Comparison of ENCODE assay signal across 8 cellular contexts in genomic region chr3:13548696-13549512, GRCh38. TPM values are rescaled to one million over a fixed set of nuclear protein-coding genes. Genes with fewer than 3 reads are reported as not detected.
DNase-seq lines count a peak whose midpoint lies in the region; ATAC-seq lines count a peak whose summit lies in the region.

TSS of gene FBLN2 (plus strand) at chr3:13549125. CDS start at chr3:13570356, 21,231 bp downstream.

- peaks cover 25% of the 10 kb centered on the region for H3K4me1 Mint-ChIP-seq in T-helper 1 cell treated with Interleukin-12 subunit alpha and Interleukin-12 subunit beta and Interleukin-4 antibody, amounts not matched to agents 30 μg/mL and 1 μg/mL, for 36 hours (ENCODE audit: low read depth)
- H3K4me1 Mint-ChIP-seq in activated naive CD8-positive, alpha-beta T cell (ENCODE audit: low read depth), result peaks cover 59% of the 10 kb centered on the region

- no peaks in the 10 kb centered on the region for H3K9me3 Mint-ChIP-seq in T-helper 1 cell treated with Interleukin-12 subunit alpha and Interleukin-12 subunit beta and Interleukin-4 antibody, amounts not matched to agents 30 μg/mL and 1 μg/mL, for 36 hours
- no peaks in the 10 kb centered on the region for H3K9me3 Mint-ChIP-seq in activated naive CD8-positive, alpha-beta T cell (ENCODE audit: low read depth)

- H3K27ac Mint-ChIP-seq in T-helper 1 cell treated with Interleukin-12 subunit alpha and Interleukin-12 subunit beta and Interleukin-4 antibody, amounts not matched to agents 30 μg/mL and 1 μg/mL, for 36 hours, result no peak within 1 kb of the TSS
- peak within 1 kb of the TSS; percentile 91 for H3K27ac Mint-ChIP-seq in activated naive CD8-positive, alpha-beta T cell

- DNase-seq in T-helper 1 cell, result no peak
- DNase-seq in left ventricle myocardium superior, result peak; percentile 82
- DNase-seq in sciatic nerve (ENCODE audit: low spot score), result peak; percentile 81
- no peak for DNase-seq in KBM-7

- peak within 1 kb of the TSS; percentile 62 for H3K4me3 Mint-ChIP-seq in T-helper 1 cell treated with Interleukin-12 subunit alpha and Interleukin-12 subunit beta and Interleukin-4 antibody, amounts not matched to agents 30 μg/mL and 1 μg/mL, for 36 hours
- H3K4me3 Mint-ChIP-seq in activated naive CD8-positive, alpha-beta T cell, result peak within 1 kb of the TSS; percentile 96

- intact Hi-C loops in left ventricle myocardium superior (cut with micrococcal nuclease) (no loop called here), sciatic nerve (cut with DNase I) (no loop called here)

- H3K36me3 Mint-ChIP-seq in T-helper 1 cell treated with Interleukin-12 subunit alpha and Interleukin-12 subunit beta and Interleukin-4 antibody, amounts not matched to agents 30 μg/mL and 1 μg/mL, for 36 hours (ENCODE audit: low read depth), result peaks cover 3% of the 10 kb centered on the region
- H3K36me3 Mint-ChIP-seq in activated naive CD8-positive, alpha-beta T cell, result no peaks in the 10 kb centered on the region

- ATAC-seq in left ventricle myocardium superior, result peak; percentile 82
- ATAC-seq in sciatic nerve, result peak; percentile 78
- no peak for ATAC-seq in GM18498 (IDR thresholded peaks at IDR 0.05; ENCODE audit: unreplicated experiment)
- no peak for ATAC-seq in GM21528 (IDR thresholded peaks at IDR 0.05; ENCODE audit: low FRiP score, unreplicated experiment)

- in situ Hi-C loops in KBM-7 (cut with MboI; ENCODE audit: low pct_unique_long_range_greater_than_20kb, low sequenced_read_pairs), result no loop called here

- peaks cover 57% of the 10 kb centered on the region for H3K27me3 Mint-ChIP-seq in T-helper 1 cell treated with Interleukin-12 subunit alpha and Interleukin-12 subunit beta and Interleukin-4 antibody, amounts not matched to agents 30 μg/mL and 1 μg/mL, for 36 hours (ENCODE audit: low read depth)
- peaks cover 9% of the 10 kb centered on the region for H3K27me3 Mint-ChIP-seq in activated naive CD8-positive, alpha-beta T cell

RNA-seq across cellular contexts. Expression of gene FBLN2, which starts in this region (rescaled TPM):
- 53.8 TPM for total RNA-seq in left ventricle myocardium superior
- total RNA-seq in sciatic nerve, result 236 TPM

Comparison
In these comparisons a context has a peak if more than half of its experiments do, and no peak if none do; other contexts are left out.
1. DNase-seq: peak in left ventricle myocardium superior (single experiment) and sciatic nerve (single experiment); none in T-helper 1 cell (0 of 5) and KBM-7 (single experiment).
2. ATAC-seq: peak in left ventricle myocardium superior (single experiment) and sciatic nerve (single experiment); none in GM18498 (single experiment) and GM21528 (single experiment).